Comparison of ENCODE assay signal across 6 cellular contexts in genomic region chr16:2250652-2251280, GRCh38. TPM values are rescaled to one million over a fixed set of nuclear protein-coding genes. Genes with fewer than 3 reads are reported as not detected.
A peak's percentile ranks its signal among the peaks of the same experiment; 100 is the strongest.
DNase-seq lines count a peak whose midpoint lies in the region; ATAC-seq and TF ChIP-seq lines count a peak whose summit lies in the region.

No MANE protein-coding gene starts in this region.

- H3K9me3 Mint-ChIP-seq in nephron progenitor cell: no peaks in the 10 kb centered on the region

- no peak for TF ChIP-seq CTCF in AG09309 (IDR thresholded peaks at IDR 0.05; ENCODE audit: control insufficient read depth, insufficient read depth, low read depth, low read length, missing control alignments)
- no peak for TF ChIP-seq CTCF in body of pancreas (IDR thresholded peaks at IDR 0.05)
- TF ChIP-seq CTCF in nephron progenitor cell (IDR thresholded peaks at IDR 0.05): no peak

- H3K27ac Mint-ChIP-seq in nephron progenitor cell: peak overlapping the region; percentile 59

- DNase-seq in AG09309 (ENCODE audit: low read depth) (no peak), NAMALWA (ENCODE audit: low spot score) (peak; percentile 61), body of pancreas (peak; percentile 56 to 74 (median 65)), nephron progenitor cell (peak; percentile 30), NCI-H1092 treated with DMSO at 0.1 percent for 48 hours (lab: John Stamatoyannopoulos, UW) (no peak), globus pallidus (ENCODE audit: low spot score) (no peak)

- H3K4me3 Mint-ChIP-seq in nephron progenitor cell: peak overlapping the region; percentile 93

- no peaks in the 10 kb centered on the region for H3K27me3 ChIP-seq in body of pancreas

- no peaks in the 10 kb centered on the region for H3K9me3 ChIP-seq in body of pancreas

- H3K27me3 Mint-ChIP-seq in nephron progenitor cell (ENCODE audit: low read depth, poor library complexity): no peaks in the 10 kb centered on the region

- H3K4me3 ChIP-seq in AG09309 (ENCODE audit: control insufficient read depth, low read depth, low read length): peak overlapping the region; percentile 56
- H3K4me3 ChIP-seq in body of pancreas: peak overlapping the region; percentile 33 to 44

- 5% methylated on average over 18 to 33 of the region's 33 CpGs for WGBS in body of pancreas, 2 donors

- intact Hi-C loops in body of pancreas (cut with DNase I): no loop called here

- no peak for TF ChIP-seq POLR2A in body of pancreas (IDR thresholded peaks at IDR 0.05)

- H3K27ac ChIP-seq in body of pancreas: peak overlapping the region; percentile 86 to 94 (median 90)

- peaks cover 23% of the 10 kb centered on the region for H3K4me1 Mint-ChIP-seq in nephron progenitor cell

- peaks cover 25% of the 10 kb centered on the region for H3K36me3 Mint-ChIP-seq in nephron progenitor cell (ENCODE audit: low read depth)

- peaks cover 23% of the 10 kb centered on the region for H3K4me1 ChIP-seq in body of pancreas

- peak; percentile 33 for ATAC-seq in body of pancreas

- H3K36me3 ChIP-seq in body of pancreas (replicated peaks in 1 of 2; ENCODE audit: insufficient read depth in 1 of 2, low read depth in 2 of 2): peaks cover 8 to 22% of the 10 kb centered on the region in 2 donors

RNA-seq across cellular contexts. Expression of gene ECI1, which starts 0.6 kb away (rescaled TPM):
- 100 to 1,000 TPM in 1 of 2 donors, 10 to 100 TPM in 1; 58.9 to 102 TPM for total RNA-seq in body of pancreas

RNA-seq across cellular contexts. Expression of gene DNASE1L2, which starts 14.5 kb away (rescaled TPM):
- total RNA-seq in body of pancreas: 1 to 10 TPM in 1 of 2 donors, not detected in 1; 1.3 TPM

RNA-seq across cellular contexts. Expression of gene RNPS1, which starts 17.2 kb away (rescaled TPM):
- total RNA-seq in body of pancreas: 10 to 100 TPM; 48.5 to 61.6 TPM

RNA-seq across cellular contexts. Expression of gene E4F1, which starts 27.4 kb away (rescaled TPM):
- total RNA-seq in body of pancreas: 10 to 100 TPM; 22.3 to 48.1 TPM

RNA-seq across cellular contexts. Expression of gene PGP, which starts 36.1 kb away (rescaled TPM):
- total RNA-seq in body of pancreas: 10 to 100 TPM in 1 of 2 donors, 1 to 10 TPM in 1; 7.8 to 15.8 TPM

Comparison
In these comparisons a context has a peak if more than half of its experiments do, and no peak if none do; other contexts are left out.
1. DNase-seq: peak in NAMALWA (single experiment), body of pancreas (4 of 4) and nephron progenitor cell (single experiment); none in AG09309 (single experiment), NCI-H1092 treated with DMSO at 0.1 percent for 48 hours (single experiment) and globus pallidus (single experiment).